ENCODE assay signal across 1 cellular context in the genomic region with DNA sequence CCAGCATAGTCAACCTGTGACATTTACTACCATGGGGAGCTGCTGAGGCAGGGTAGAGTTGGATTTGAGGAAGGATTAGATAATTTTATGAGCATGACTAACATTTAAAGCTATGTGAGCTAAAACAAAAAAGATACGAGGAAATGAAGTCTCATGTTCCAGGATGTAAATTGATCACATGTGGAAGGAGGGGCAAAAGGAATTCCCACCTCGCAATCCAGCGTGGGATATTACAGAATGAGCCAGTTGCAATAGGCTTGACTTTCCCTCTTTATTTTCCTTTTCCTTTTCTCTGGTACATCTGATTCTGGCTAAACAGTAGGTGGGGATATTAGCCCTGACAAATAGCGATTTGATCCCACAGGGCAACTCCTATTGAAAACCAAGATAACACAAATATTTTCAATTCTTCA.
TF ChIP-seq lines count a peak whose summit lies in the region.

No MANE protein-coding gene starts in this region.

TF ChIP-seq in Ishikawa, 13 proteins besides CTCF, POLR2A, EP300 and RAD21 (continued from another document):
- TF ChIP-seq, protein P1, sequence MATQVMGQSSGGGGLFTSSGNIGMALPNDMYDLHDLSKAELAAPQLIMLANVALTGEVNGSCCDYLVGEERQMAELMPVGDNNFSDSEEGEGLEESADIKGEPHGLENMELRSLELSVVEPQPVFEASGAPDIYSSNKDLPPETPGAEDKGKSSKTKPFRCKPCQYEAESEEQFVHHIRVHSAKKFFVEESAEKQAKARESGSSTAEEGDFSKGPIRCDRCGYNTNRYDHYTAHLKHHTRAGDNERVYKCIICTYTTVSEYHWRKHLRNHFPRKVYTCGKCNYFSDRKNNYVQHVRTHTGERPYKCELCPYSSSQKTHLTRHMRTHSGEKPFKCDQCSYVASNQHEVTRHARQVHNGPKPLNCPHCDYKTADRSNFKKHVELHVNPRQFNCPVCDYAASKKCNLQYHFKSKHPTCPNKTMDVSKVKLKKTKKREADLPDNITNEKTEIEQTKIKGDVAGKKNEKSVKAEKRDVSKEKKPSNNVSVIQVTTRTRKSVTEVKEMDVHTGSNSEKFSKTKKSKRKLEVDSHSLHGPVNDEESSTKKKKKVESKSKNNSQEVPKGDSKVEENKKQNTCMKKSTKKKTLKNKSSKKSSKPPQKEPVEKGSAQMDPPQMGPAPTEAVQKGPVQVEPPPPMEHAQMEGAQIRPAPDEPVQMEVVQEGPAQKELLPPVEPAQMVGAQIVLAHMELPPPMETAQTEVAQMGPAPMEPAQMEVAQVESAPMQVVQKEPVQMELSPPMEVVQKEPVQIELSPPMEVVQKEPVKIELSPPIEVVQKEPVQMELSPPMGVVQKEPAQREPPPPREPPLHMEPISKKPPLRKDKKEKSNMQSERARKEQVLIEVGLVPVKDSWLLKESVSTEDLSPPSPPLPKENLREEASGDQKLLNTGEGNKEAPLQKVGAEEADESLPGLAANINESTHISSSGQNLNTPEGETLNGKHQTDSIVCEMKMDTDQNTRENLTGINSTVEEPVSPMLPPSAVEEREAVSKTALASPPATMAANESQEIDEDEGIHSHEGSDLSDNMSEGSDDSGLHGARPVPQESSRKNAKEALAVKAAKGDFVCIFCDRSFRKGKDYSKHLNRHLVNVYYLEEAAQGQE (IDR thresholded peaks at IDR 0.05; ENCODE audit: low read depth), result no peak
- no peak for TF ChIP-seq ZBTB7A (IDR thresholded peaks at IDR 0.05; ENCODE audit: low read depth)
- peak; percentile 54; the same call in 1 of the 2 replicates for TF ChIP-seq CEBPB (IDR thresholded peaks at IDR 0.05)
- TF ChIP-seq CREB1 (IDR thresholded peaks at IDR 0.05; ENCODE audit: low read depth), result no peak
- TF ChIP-seq YY1 (IDR thresholded peaks at IDR 0.05; ENCODE audit: low read depth), result no peak
- no peak for TF ChIP-seq TAF1 (IDR thresholded peaks at IDR 0.05; ENCODE audit: low read depth)
- TF ChIP-seq, protein P2, sequence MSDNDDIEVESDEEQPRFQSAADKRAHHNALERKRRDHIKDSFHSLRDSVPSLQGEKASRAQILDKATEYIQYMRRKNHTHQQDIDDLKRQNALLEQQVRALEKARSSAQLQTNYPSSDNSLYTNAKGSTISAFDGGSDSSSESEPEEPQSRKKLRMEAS (IDR thresholded peaks at IDR 0.05), result peak; percentile 72
- TF ChIP-seq, protein P3, sequence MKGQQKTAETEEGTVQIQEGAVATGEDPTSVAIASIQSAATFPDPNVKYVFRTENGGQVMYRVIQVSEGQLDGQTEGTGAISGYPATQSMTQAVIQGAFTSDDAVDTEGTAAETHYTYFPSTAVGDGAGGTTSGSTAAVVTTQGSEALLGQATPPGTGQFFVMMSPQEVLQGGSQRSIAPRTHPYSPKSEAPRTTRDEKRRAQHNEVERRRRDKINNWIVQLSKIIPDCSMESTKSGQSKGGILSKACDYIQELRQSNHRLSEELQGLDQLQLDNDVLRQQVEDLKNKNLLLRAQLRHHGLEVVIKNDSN (IDR thresholded peaks at IDR 0.05), result peak; percentile 73
